In the genomic region with DNA sequence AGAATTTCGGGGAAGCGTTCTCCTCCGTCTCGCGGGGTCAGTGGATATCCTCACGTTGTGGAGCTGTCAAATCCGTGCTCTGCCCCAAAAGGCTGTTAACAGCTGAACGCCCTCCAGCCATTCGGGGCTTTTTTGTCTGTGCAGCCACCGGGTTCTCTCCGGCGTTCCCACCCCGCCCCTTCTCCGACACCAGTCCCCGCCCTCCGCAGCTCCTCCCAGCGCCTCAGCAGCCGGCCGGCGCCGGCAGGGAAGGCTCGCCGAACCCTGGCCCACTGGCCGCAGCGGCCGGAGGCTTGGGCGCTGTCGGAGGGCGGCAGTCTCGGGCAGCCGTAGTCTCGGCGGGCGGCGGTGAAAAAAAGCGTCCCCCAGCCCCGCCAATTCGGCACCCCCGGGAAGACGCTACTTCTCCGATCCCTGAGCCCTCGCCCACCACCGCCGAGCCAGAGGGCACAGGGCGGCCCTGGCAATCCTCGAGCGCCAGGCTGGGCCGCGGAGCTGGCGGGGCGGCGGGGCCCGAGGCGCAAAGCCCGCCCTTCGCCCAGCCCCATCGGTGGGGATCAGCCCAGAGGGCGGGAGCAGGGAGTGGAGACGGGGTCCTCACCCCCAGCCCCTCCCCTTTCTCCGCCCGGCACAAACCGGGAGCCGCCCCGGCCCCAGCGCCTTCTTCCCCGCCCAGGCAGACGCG, we compare ENCODE assay signal across 1 cellular context.
A peak's percentile ranks its signal among the peaks of the same experiment; 100 is the strongest.
TF ChIP-seq lines count a peak whose summit lies in the region.

A gene (minus strand): TSS at position 496 of the 685 bp plus-strand sequence. CDS start 773 bp downstream, outside the sequence.

TF ChIP-seq in HepG2, 621 proteins besides CTCF, POLR2A, EP300 and RAD21 (continued from another document):
- TF ChIP-seq ZNF878 (CRISPR knock-in tag; IDR thresholded peaks at IDR 0.05) (no peak), NFE2L1 (CRISPR knock-in tag; IDR thresholded peaks at IDR 0.05; ENCODE audit: borderline replicate concordance) (no peak), PHF8 (CRISPR knock-in tag; IDR thresholded peaks at IDR 0.05) (peak; percentile 68), RBFOX2 (IDR thresholded peaks at IDR 0.05; ENCODE audit: low read depth, low read length) (peak; percentile 83), JUND (CRISPR knock-in tag; IDR thresholded peaks at IDR 0.05) (no peak)
- TF ChIP-seq, protein P1, sequence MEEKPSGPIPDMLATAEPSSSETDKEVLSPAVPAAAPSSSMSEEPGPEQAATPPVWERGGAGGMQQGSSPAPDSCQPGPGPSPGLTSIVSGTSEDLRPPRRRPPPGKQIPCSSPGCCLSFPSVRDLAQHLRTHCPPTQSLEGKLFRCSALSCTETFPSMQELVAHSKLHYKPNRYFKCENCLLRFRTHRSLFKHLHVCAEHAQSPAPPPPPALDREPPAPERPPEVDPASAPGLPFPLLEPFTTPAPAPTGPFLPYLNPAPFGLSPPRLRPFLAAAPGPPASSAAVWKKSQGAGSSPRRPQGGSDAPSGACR (CRISPR knock-in tag; IDR thresholded peaks at IDR 0.05) = no peak
- TF ChIP-seq, protein P2, sequence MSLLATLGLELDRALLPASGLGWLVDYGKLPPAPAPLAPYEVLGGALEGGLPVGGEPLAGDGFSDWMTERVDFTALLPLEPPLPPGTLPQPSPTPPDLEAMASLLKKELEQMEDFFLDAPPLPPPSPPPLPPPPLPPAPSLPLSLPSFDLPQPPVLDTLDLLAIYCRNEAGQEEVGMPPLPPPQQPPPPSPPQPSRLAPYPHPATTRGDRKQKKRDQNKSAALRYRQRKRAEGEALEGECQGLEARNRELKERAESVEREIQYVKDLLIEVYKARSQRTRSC (CRISPR knock-in tag; IDR thresholded peaks at IDR 0.05; ENCODE audit: low read depth) = no peak
- TF ChIP-seq, protein P3, sequence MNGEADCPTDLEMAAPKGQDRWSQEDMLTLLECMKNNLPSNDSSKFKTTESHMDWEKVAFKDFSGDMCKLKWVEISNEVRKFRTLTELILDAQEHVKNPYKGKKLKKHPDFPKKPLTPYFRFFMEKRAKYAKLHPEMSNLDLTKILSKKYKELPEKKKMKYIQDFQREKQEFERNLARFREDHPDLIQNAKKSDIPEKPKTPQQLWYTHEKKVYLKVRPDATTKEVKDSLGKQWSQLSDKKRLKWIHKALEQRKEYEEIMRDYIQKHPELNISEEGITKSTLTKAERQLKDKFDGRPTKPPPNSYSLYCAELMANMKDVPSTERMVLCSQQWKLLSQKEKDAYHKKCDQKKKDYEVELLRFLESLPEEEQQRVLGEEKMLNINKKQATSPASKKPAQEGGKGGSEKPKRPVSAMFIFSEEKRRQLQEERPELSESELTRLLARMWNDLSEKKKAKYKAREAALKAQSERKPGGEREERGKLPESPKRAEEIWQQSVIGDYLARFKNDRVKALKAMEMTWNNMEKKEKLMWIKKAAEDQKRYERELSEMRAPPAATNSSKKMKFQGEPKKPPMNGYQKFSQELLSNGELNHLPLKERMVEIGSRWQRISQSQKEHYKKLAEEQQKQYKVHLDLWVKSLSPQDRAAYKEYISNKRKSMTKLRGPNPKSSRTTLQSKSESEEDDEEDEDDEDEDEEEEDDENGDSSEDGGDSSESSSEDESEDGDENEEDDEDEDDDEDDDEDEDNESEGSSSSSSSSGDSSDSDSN (CRISPR knock-in tag; IDR thresholded peaks at IDR 0.05) = peak; percentile 88
